8 cellular contexts compared by ENCODE assay signal in the genomic region with DNA sequence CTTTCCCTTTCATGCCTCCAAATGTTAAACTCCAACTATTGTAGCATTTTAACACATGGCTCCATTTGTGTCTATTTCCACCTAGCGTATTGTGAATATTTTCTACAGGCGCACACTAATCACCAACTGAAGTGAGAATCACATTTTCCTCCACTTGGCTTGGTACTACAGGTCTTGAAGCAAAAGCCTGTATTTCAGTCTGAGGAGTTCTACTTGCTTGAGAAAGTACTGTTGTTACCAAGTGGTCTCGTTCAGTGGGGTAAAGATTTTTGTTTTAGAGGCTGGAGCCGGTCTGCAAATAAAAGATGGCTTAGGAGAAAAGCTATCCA. TPM values are rescaled to one million over a fixed set of nuclear protein-coding genes. Genes with fewer than 3 reads are reported as not detected.
A peak's percentile ranks its signal among the peaks of the same experiment; 100 is the strongest.
DNase-seq lines count a peak whose midpoint lies in the region; ATAC-seq and TF ChIP-seq lines count a peak whose summit lies in the region.

No MANE protein-coding gene starts in this region.

- H3K4me3 ChIP-seq in tibial artery: peak overlapping the region; percentile 75 to 93

- no peaks in the 10 kb centered on the region for H3K9me3 ChIP-seq in tibial artery

- peaks cover 18% of the 10 kb centered on the region for H3K36me3 Mint-ChIP-seq in activated CD4-positive, alpha-beta T cell treated with anti-CD3 and anti-CD28 coated beads, Interleukin-2, amount 10 ng/mL, durations not matched to agents 24 days and 14 days (ENCODE audit: low read depth)
- H3K36me3 Mint-ChIP-seq in activated T-helper 2 cell treated with anti-CD3 and anti-CD28 coated beads, Interferon-gamma antibody, Interleukin-2, Interleukin-4, amounts not matched to agents 10 μg/mL and 5 μg/mL and 100 μg/mL, durations not matched to agents 14 hours and 24 hours and 36 hours (ENCODE audit: low read depth): peaks cover 22% of the 10 kb centered on the region

- peaks cover 3% of the 10 kb centered on the region for H3K9me3 Mint-ChIP-seq in activated CD4-positive, alpha-beta T cell treated with anti-CD3 and anti-CD28 coated beads, Interleukin-2, amount 10 ng/mL, durations not matched to agents 24 days and 14 days
- no peaks in the 10 kb centered on the region for H3K9me3 Mint-ChIP-seq in activated T-helper 2 cell treated with anti-CD3 and anti-CD28 coated beads, Interferon-gamma antibody, Interleukin-2, Interleukin-4, amounts not matched to agents 10 μg/mL and 5 μg/mL and 100 μg/mL, durations not matched to agents 14 hours and 24 hours and 36 hours

- DNase-seq in activated CD4-positive, alpha-beta T cell treated with anti-CD3 and anti-CD28 coated beads, Interleukin-2, amount 10 ng/mL, durations not matched to agents 24 days and 14 days: no peak
- no peak for DNase-seq in activated CD4-positive, alpha-beta T cell treated with anti-CD3 and anti-CD28 coated beads for 1 hour
- no peak for DNase-seq in activated T-helper 2 cell treated with anti-CD3 and anti-CD28 coated beads, Interferon-gamma antibody, Interleukin-2, Interleukin-4, amounts not matched to agents 10 μg/mL and 5 μg/mL and 100 μg/mL, durations not matched to agents 14 hours and 24 hours and 36 hours (ENCODE audit: low spot score)
- DNase-seq in tibial artery (no peak), activated gamma-delta T cell (lab: John Stamatoyannopoulos, UW) (no peak)
- DNase-seq in activated CD4-positive, alpha-beta T cell treated with anti-CD3 and anti-CD28 coated beads, Interleukin-2, amount 50 U/mL, for 4 hours: no peak

- peaks cover 0 to 24% (median 15%) of the 10 kb centered on the region in 4 donors for H3K4me1 ChIP-seq in tibial artery

- TF ChIP-seq CTCF in tibial artery (IDR thresholded peaks at IDR 0.05): no peak

- intact Hi-C loops in activated CD4-positive, alpha-beta T cell treated with anti-CD3 and anti-CD28 coated beads, Interleukin-2, amount 10 ng/mL, durations not matched to agents 24 days and 14 days (cut with micrococcal nuclease): loop anchor here (5.0 to 10.0 kb wide), 2 partner anchors 359 to 1194 kb away; no protein-coding TSS in a partner anchor
- intact Hi-C loops in activated T-helper 2 cell treated with anti-CD3 and anti-CD28 coated beads, Interferon-gamma antibody, Interleukin-2, Interleukin-4, amounts not matched to agents 10 μg/mL and 5 μg/mL and 100 μg/mL, durations not matched to agents 14 hours and 24 hours and 36 hours (cut with micrococcal nuclease): loop anchor here (1.0 to 10.0 kb wide), 5 partner anchors 51 to 1486 kb away; partner anchors contain the start of genes DPYD and RWDD3
- intact Hi-C loops in tibial artery (cut with DNase I; ENCODE audit: low total_unique reads): no loop called here

- peaks cover 0 to 6% (median 0%) of the 10 kb centered on the region in 3 donors for H3K36me3 ChIP-seq in tibial artery

- ATAC-seq in HG03108 (IDR thresholded peaks at IDR 0.05; ENCODE audit: unreplicated experiment): peak; percentile 1

- H3K27me3 ChIP-seq in layer of hippocampus (ENCODE audit: control insufficient read depth, insufficient read depth, low read length) (no peaks in the 10 kb centered on the region), tibial artery (no peaks in the 10 kb centered on the region)

- H3K4me3 Mint-ChIP-seq in activated CD4-positive, alpha-beta T cell treated with anti-CD3 and anti-CD28 coated beads, Interleukin-2, amount 10 ng/mL, durations not matched to agents 24 days and 14 days: peak overlapping the region; percentile 97
- peak overlapping the region; percentile 95 for H3K4me3 Mint-ChIP-seq in activated T-helper 2 cell treated with anti-CD3 and anti-CD28 coated beads, Interferon-gamma antibody, Interleukin-2, Interleukin-4, amounts not matched to agents 10 μg/mL and 5 μg/mL and 100 μg/mL, durations not matched to agents 14 hours and 24 hours and 36 hours (ENCODE audit: low read depth)

- H3K27me3 Mint-ChIP-seq in activated CD4-positive, alpha-beta T cell treated with anti-CD3 and anti-CD28 coated beads, Interleukin-2, amount 10 ng/mL, durations not matched to agents 24 days and 14 days: peaks cover 9% of the 10 kb centered on the region
- peaks cover 13% of the 10 kb centered on the region for H3K27me3 Mint-ChIP-seq in activated T-helper 2 cell treated with anti-CD3 and anti-CD28 coated beads, Interferon-gamma antibody, Interleukin-2, Interleukin-4, amounts not matched to agents 10 μg/mL and 5 μg/mL and 100 μg/mL, durations not matched to agents 14 hours and 24 hours and 36 hours (ENCODE audit: low read depth)

- peak overlapping the region; percentile 83 for H3K27ac Mint-ChIP-seq in activated CD4-positive, alpha-beta T cell treated with anti-CD3 and anti-CD28 coated beads, Interleukin-2, amount 10 ng/mL, durations not matched to agents 24 days and 14 days
- H3K27ac Mint-ChIP-seq in activated T-helper 2 cell treated with anti-CD3 and anti-CD28 coated beads, Interferon-gamma antibody, Interleukin-2, Interleukin-4, amounts not matched to agents 10 μg/mL and 5 μg/mL and 100 μg/mL, durations not matched to agents 14 hours and 24 hours and 36 hours: peak overlapping the region; percentile 78

- H3K27ac ChIP-seq in layer of hippocampus (ENCODE audit: low read depth, low read length) (peak overlapping the region; percentile 99), tibial artery (peak overlapping the region; percentile 93 to 98)

- peaks cover 20% of the 10 kb centered on the region for H3K4me1 Mint-ChIP-seq in activated CD4-positive, alpha-beta T cell treated with anti-CD3 and anti-CD28 coated beads, Interleukin-2, amount 10 ng/mL, durations not matched to agents 24 days and 14 days
- peaks cover 20% of the 10 kb centered on the region for H3K4me1 Mint-ChIP-seq in activated T-helper 2 cell treated with anti-CD3 and anti-CD28 coated beads, Interferon-gamma antibody, Interleukin-2, Interleukin-4, amounts not matched to agents 10 μg/mL and 5 μg/mL and 100 μg/mL, durations not matched to agents 14 hours and 24 hours and 36 hours (ENCODE audit: low read depth)

RNA-seq across cellular contexts. Expression of gene PTBP2, which starts 0.6 kb away (rescaled TPM):
- total RNA-seq in activated CD4-positive, alpha-beta T cell treated with anti-CD3 and anti-CD28 coated beads, Interleukin-2, amount 10 ng/mL, durations not matched to agents 24 days and 14 days: 15.6 and 16.2 TPM in 2 replicates
- total RNA-seq in activated T-helper 2 cell treated with anti-CD3 and anti-CD28 coated beads, Interferon-gamma antibody, Interleukin-2, Interleukin-4, amounts not matched to agents 10 μg/mL and 5 μg/mL and 100 μg/mL, durations not matched to agents 14 hours and 24 hours and 36 hours: 17.1 and 18.8 TPM in 2 replicates
